Comparison of ENCODE assay signal across 1 cellular context in the genomic region with DNA sequence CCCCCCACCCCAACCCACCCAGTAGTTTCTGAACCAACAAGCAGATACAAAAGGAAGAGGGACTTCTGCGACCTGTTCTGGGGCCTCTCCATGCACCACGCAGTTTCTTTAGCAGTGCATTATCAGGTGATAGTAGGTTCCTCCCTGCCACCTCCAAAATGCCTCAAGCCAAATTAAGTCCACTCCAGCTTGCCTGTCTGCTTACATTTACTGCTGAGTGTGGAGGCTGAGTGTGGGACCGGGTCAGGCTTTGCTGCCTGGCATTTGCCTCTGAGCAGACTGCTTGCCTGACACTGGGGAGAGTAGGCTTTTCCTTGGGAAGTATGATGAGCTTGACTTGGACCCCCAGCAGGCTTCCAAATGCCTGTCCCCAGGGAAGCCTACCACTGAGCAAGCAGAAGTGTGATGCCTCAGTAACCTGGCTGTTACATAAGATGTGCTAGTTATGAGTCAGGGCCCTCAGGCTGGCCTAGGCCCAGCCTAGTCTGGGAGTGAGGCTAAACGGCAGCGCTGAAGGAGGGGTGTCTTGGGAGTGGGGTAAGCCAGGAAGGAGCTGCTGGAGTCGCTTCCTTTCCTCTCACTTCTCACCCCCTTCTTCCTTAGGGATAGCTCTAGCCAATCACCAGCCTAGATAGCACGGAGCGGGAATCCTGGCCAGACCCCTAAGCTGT.
TF ChIP-seq lines count a peak whose summit lies in the region.

No MANE protein-coding gene starts in this region.

TF ChIP-seq in HEK293, 187 proteins besides CTCF, POLR2A, EP300 and RAD21 (continued from another document):
- TF ChIP-seq KLF10 (tag by site-specific recombination; IDR thresholded peaks at IDR 0.05) (no peak), ZNF223 (tag by site-specific recombination; IDR thresholded peaks at IDR 0.05) (no peak)
TF ChIP-seq in HEK293: peak in this region for 2.
